ENCODE assay signal across 18 cellular contexts in genomic region chr11:84747871-84748270, GRCh38.
DNase-seq lines count a peak whose midpoint lies in the region; ATAC-seq and TF ChIP-seq lines count a peak whose summit lies in the region.
"Had no signal": no experiment of that assay in that cellular context is flagged by ENCODE, and none has a peak within 500 bp of the region (broad histone marks: within the 10 kb centered on the region; RNA-seq: fewer than 3 reads in every experiment).

No MANE protein-coding gene starts in this region.

- H3K9ac ChIP-seq in BLaER1 = no peak overlapping the region
- H3K9ac ChIP-seq in DND-41 (ENCODE audit: low read depth, low read length) = no peak overlapping the region
- H3K9ac ChIP-seq: GM23248 had no signal

- TF ChIP-seq CTCF in DND-41 (IDR thresholded peaks at IDR 0.05; ENCODE audit: borderline replicate concordance, extremely low read depth, low read length, poor library complexity, severe bottlenecking) = no peak

- no peaks in the 10 kb centered on the region for H3K79me2 ChIP-seq in DND-41 (ENCODE audit: insufficient read depth, low read length)

- H4K20me1 ChIP-seq in BLaER1 = no peaks in the 10 kb centered on the region
- no peaks in the 10 kb centered on the region for H4K20me1 ChIP-seq in DND-41 (ENCODE audit: insufficient read depth, low read length)

- DNase-seq in DND-41 (peak; percentile 71), KG1 (lab: John Stamatoyannopoulos, UW) (peak; percentile 15), UCSD-AML1 (lab: John Stamatoyannopoulos, UW; ENCODE audit: unreplicated experiment) (peak; percentile 13), inferior parietal cortex (ENCODE audit: extremely low spot score) (no peak)
- DNase-seq in activated T-cell treated with anti-CD3 and anti-CD28 coated beads, Interleukin-2, amount 50 U/mL, for 1 hour = no peak
- DNase-seq: AML-193; CD8-positive, alpha-beta memory T cell; DMS 273 treated with DMSO at 0.1 percent for 48 hours; GM23248; MV-4-11; NCI-H1436; NCI-H2029 treated with DMSO at 0.1 percent for 48 hours; NCI-H524; NK-92 treated with Interleukin-12 subunit alpha and Interleukin-12 subunit beta, amount 100 ng/mL, for 24 hours; PC-3 had no signal

- no peaks in the 10 kb centered on the region for H3K36me3 ChIP-seq in BLaER1
- no peaks in the 10 kb centered on the region for H3K36me3 ChIP-seq in DND-41 (ENCODE audit: insufficient read depth, low read length)

- ATAC-seq in DND-41 (ENCODE audit: insufficient read depth, low read depth) (peak; percentile 99), HG03520 (IDR thresholded peaks at IDR 0.05; ENCODE audit: unreplicated experiment) (no peak)
- ATAC-seq: PC-3, SK-N-SH treated with all-trans-retinoic acid at 6 μM for 48 hours had no signal

- H3K9me3 ChIP-seq in BLaER1 = no peaks in the 10 kb centered on the region
- H3K9me3 ChIP-seq in DND-41 (ENCODE audit: insufficient read depth, low read length, severe bottlenecking) = no peaks in the 10 kb centered on the region

- H3K4me2 ChIP-seq in BLaER1 = peak overlapping the region; percentile 50
- H3K4me2 ChIP-seq in DND-41 (ENCODE audit: insufficient read depth, low read length) = peak overlapping the region; percentile 18; the same call in 1 of the 2 replicates

- H3K4me1 ChIP-seq in BLaER1 (peaks cover 19% of the 10 kb centered on the region), DND-41 (ENCODE audit: insufficient read depth, low read length) (peaks cover 19% of the 10 kb centered on the region)

- H3K27ac ChIP-seq in BLaER1 (no peak overlapping the region), DND-41 (ENCODE audit: low read length) (no peak overlapping the region)
- H3K27ac ChIP-seq: GM23248 had no signal

- H3K27me3 ChIP-seq in BLaER1 (no peaks in the 10 kb centered on the region), DND-41 (ENCODE audit: insufficient read depth, low read length, poor library complexity) (no peaks in the 10 kb centered on the region)

- H3K4me3 ChIP-seq in BLaER1 (no peak overlapping the region), DND-41 (ENCODE audit: low read depth in 1 of 2, low read length in 2 of 2) (no peak overlapping the region)
- H3K4me3 ChIP-seq: GM23248 had no signal

- no peak overlapping the region for H2AFZ ChIP-seq in DND-41 (ENCODE audit: low read depth, low read length)
- H2AFZ ChIP-seq: GM23248 had no signal

Comparison
In these comparisons a context has a peak if more than half of its experiments do, and no peak if none do; other contexts are left out.
1. DNase-seq: peak in DND-41 (single experiment), KG1 (single experiment) and UCSD-AML1 (single experiment); none in activated T-cell treated with anti-CD3 and anti-CD28 coated beads, Interleukin-2, amount 50 U/mL, for 1 hour (single experiment) and inferior parietal cortex (single experiment).